In genomic region chr14:57501039-57501557, GRCh38 we compare ENCODE assay signal across 29 cellular contexts. TPM values are rescaled to one million over a fixed set of nuclear protein-coding genes. Genes with fewer than 3 reads are reported as not detected.
"Had no signal": no experiment of that assay in that cellular context is flagged by ENCODE, and none has a peak within 500 bp of the region (broad histone marks: within the 10 kb centered on the region; RNA-seq: fewer than 3 reads in every experiment).

No MANE protein-coding gene starts in this region.

- H3K27ac ChIP-seq: KMS-11 had no signal

- H3K4me3 ChIP-seq: MG63 had no signal

- H3K9me3 ChIP-seq: MG63 had no signal

- DNase-seq: activated CD4-positive, alpha-beta T cell treated with anti-CD3 and anti-CD28 coated beads for 48 hours; activated CD4-positive, alpha-beta T cell treated with anti-CD3 and anti-CD28 coated beads, Interleukin-2, amount 50 U/mL, for 4 hours; activated CD4-positive, CD25-positive, alpha-beta regulatory T cell treated with anti-CD3 and anti-CD28 coated beads, Interleukin-2, amount 50 U/mL, for 72 hours; activated CD8-positive, alpha-beta memory T cell treated with anti-CD3 and anti-CD28 coated beads, Interleukin-2, amount 50 U/mL, for 48 hours; activated CD8-positive, alpha-beta T cell treated with anti-CD3 and anti-CD28 coated beads, Interleukin-2, amount 10 ng/mL, durations not matched to agents 7 days and 5 days; activated naive CD4-positive, alpha-beta T cell; activated T-cell treated with anti-CD3 and anti-CD28 coated beads, Interleukin-2, amount 50 U/mL, for 1 hour; aorta; MG63; MV-4-11; NCI-H1092 treated with DMSO at 0.1 percent for 48 hours; NCI-H1436 treated with DMSO at 0.1 percent for 48 hours; NCI-H187 treated with DMSO at 0.1 percent for 48 hours; NCI-H2081 treated with DMSO at 0.1 percent for 48 hours; NCI-H345; NCI-H510A; NCI-H69; NK-92 treated with Interleukin-12 subunit alpha and Interleukin-12 subunit beta, amount 100 ng/mL, for 24 hours; OCI-M1; RPMI8226; SHP77; T-helper 9 cell had no signal

- H3K4me3 Mint-ChIP-seq: activated CD8-positive, alpha-beta T cell treated with anti-CD3 and anti-CD28 coated beads, Interleukin-2, amount 10 ng/mL, durations not matched to agents 7 days and 5 days; activated naive CD4-positive, alpha-beta T cell treated with anti-CD3 and anti-CD28 coated beads, Interleukin-2, amount 50 U/mL, for 24 hours; central memory CD8-positive, alpha-beta T cell; T-helper 1 cell treated with Interleukin-12 subunit alpha and Interleukin-12 subunit beta and Interleukin-4 antibody, amounts not matched to agents 30 μg/mL and 1 μg/mL, for 36 hours; WTC11 had no signal

- H3K36me3 ChIP-seq: MG63 had no signal

- ATAC-seq: activated CD8-positive, alpha-beta T cell treated with anti-CD3 and anti-CD28 coated beads, Interleukin-2, amount 10 ng/mL, durations not matched to agents 7 days and 5 days; Panc1; WTC11 had no signal

- H3K27ac Mint-ChIP-seq: activated CD8-positive, alpha-beta T cell treated with anti-CD3 and anti-CD28 coated beads, Interleukin-2, amount 10 ng/mL, durations not matched to agents 7 days and 5 days; activated naive CD4-positive, alpha-beta T cell treated with anti-CD3 and anti-CD28 coated beads, Interleukin-2, amount 50 U/mL, for 24 hours; T-helper 1 cell treated with Interleukin-12 subunit alpha and Interleukin-12 subunit beta and Interleukin-4 antibody, amounts not matched to agents 30 μg/mL and 1 μg/mL, for 36 hours; WTC11 had no signal

- H3K9ac ChIP-seq: KMS-11 had no signal

- H3K4me1 Mint-ChIP-seq: activated naive CD4-positive, alpha-beta T cell treated with anti-CD3 and anti-CD28 coated beads, Interleukin-2, amount 50 U/mL, for 24 hours; central memory CD8-positive, alpha-beta T cell had no signal

- H3K36me3 Mint-ChIP-seq: activated naive CD4-positive, alpha-beta T cell treated with anti-CD3 and anti-CD28 coated beads, Interleukin-2, amount 50 U/mL, for 24 hours had no signal

- H3K27me3 Mint-ChIP-seq: activated naive CD4-positive, alpha-beta T cell treated with anti-CD3 and anti-CD28 coated beads, Interleukin-2, amount 50 U/mL, for 24 hours had no signal

- H3K27me3 ChIP-seq: MG63 had no signal

- H3K4me2 ChIP-seq: KMS-11 had no signal

- H3K9me3 Mint-ChIP-seq: activated naive CD4-positive, alpha-beta T cell treated with anti-CD3 and anti-CD28 coated beads, Interleukin-2, amount 50 U/mL, for 24 hours; central memory CD8-positive, alpha-beta T cell; T-helper 1 cell treated with Interleukin-12 subunit alpha and Interleukin-12 subunit beta and Interleukin-4 antibody, amounts not matched to agents 30 μg/mL and 1 μg/mL, for 36 hours had no signal

RNA-seq across cellular contexts. Expression of gene CCDC198, which starts 7.4 kb away (rescaled TPM):
- total RNA-seq: aorta, SK-MEL-5, WTC11 had no signal
- polyA plus RNA-seq: aorta had no signal
